In genomic region chr2:230921806-230922595, GRCh38 we compare ENCODE assay signal across 1 cellular context.
TF ChIP-seq lines count a peak whose summit lies in the region.

No MANE protein-coding gene starts in this region.

TF ChIP-seq in H1, 55 proteins besides CTCF, POLR2A, EP300 and RAD21:
- TF ChIP-seq SP4 (IDR thresholded peaks at IDR 0.05; ENCODE audit: low read length) (no peak), KDM4A (IDR thresholded peaks at IDR 0.05; ENCODE audit: low read depth, low read length, severe bottlenecking) (no peak), ASH2L (IDR thresholded peaks at IDR 0.05; ENCODE audit: low read length) (no peak), CHD2 (IDR thresholded peaks at IDR 0.05; ENCODE audit: low read length) (no peak), HDAC6 (IDR thresholded peaks at IDR 0.05; ENCODE audit: low read depth, low read length) (no peak), SAP30 (IDR thresholded peaks at IDR 0.05; ENCODE audit: insufficient read depth, insufficient replicate concordance, low read length) (no peak), USF2 (IDR thresholded peaks at IDR 0.05; ENCODE audit: low read length) (no peak), E2F6 (IDR thresholded peaks at IDR 0.05) (no peak), SIX5 (IDR thresholded peaks at IDR 0.05; ENCODE audit: low read depth, low read length) (no peak), YY1 (IDR thresholded peaks at IDR 0.05; ENCODE audit: low read depth, low read length) (no peak), MAFK (IDR thresholded peaks at IDR 0.05; ENCODE audit: low read depth, low read length) (no peak), CBX8 (IDR thresholded peaks at IDR 0.05; ENCODE audit: borderline replicate concordance, low read depth, low read length) (no peak), CEBPB (IDR thresholded peaks at IDR 0.05; ENCODE audit: low read depth, low read length) (no peak), TBP (IDR thresholded peaks at IDR 0.05; ENCODE audit: low read depth, low read length) (no peak), SUZ12 (IDR thresholded peaks at IDR 0.05; ENCODE audit: low read length) (no peak), SP1 (IDR thresholded peaks at IDR 0.05; ENCODE audit: low read depth, low read length) (no peak)
